ENCODE assay signal across 9 cellular contexts in genomic region chr13:50358221-50358620, GRCh38.
A peak's percentile ranks its signal among the peaks of the same experiment; 100 is the strongest.
DNase-seq lines count a peak whose midpoint lies in the region; ATAC-seq, FAIRE-seq and TF ChIP-seq lines count a peak whose summit lies in the region.
"Had no signal": no experiment of that assay in that cellular context is flagged by ENCODE, and none has a peak within 500 bp of the region (broad histone marks: within the 10 kb centered on the region; RNA-seq: fewer than 3 reads in every experiment).

No MANE protein-coding gene starts in this region.

- ATAC-seq in lower lobe of right lung (peak in 1 of 2 donors; percentile 8), GM19395 (IDR thresholded peaks at IDR 0.05; ENCODE audit: unreplicated experiment) (no peak)

- H3K4me3 ChIP-seq in bronchial epithelial cell (ENCODE audit: low read depth, low read length) (no peak overlapping the region), lower lobe of right lung (no peak overlapping the region), tibial nerve (no peak overlapping the region)

- no peak for TF ChIP-seq EP300 in tibial nerve (IDR thresholded peaks at IDR 0.05)

- H3K36me3 ChIP-seq in bronchial epithelial cell (ENCODE audit: control insufficient read depth, insufficient read depth, low read length) (no peaks in the 10 kb centered on the region), lower lobe of right lung (no peaks in the 10 kb centered on the region), tibial nerve (no peaks in the 10 kb centered on the region)

- H3K27ac ChIP-seq in lower lobe of right lung (peak overlapping the region; percentile 18), tibial nerve (peak overlapping the region; percentile 54 to 84 (median 70))

- intact Hi-C loops in lower lobe of right lung (cut with DNase I), result no loop called here

- no peak for TF ChIP-seq POLR2A in tibial nerve (IDR thresholded peaks at IDR 0.05)

- H3K9me3 ChIP-seq in lower lobe of right lung (no peaks in the 10 kb centered on the region), tibial nerve (no peaks in the 10 kb centered on the region)

- FAIRE-seq in bronchial epithelial cell (lab: Jason Lieb, UNC), result peak; percentile 60

- TF ChIP-seq CTCF in bronchial epithelial cell (IDR thresholded peaks at IDR 0.05; ENCODE audit: insufficient read depth, low read length, severe bottlenecking) (no peak), lower lobe of right lung (IDR thresholded peaks at IDR 0.05) (no peak), tibial nerve (IDR thresholded peaks at IDR 0.05) (no peak)

- peak; percentile 21 for DNase-seq in NCI-H1105 treated with DMSO at 0.1 percent for 48 hours (lab: John Stamatoyannopoulos, UW)
- no peak for DNase-seq in NCI-H1105 (lab: John Stamatoyannopoulos, UW)
- no peak for DNase-seq in bronchial epithelial cell (ENCODE audit: low read depth)
- no peak for DNase-seq in lower lobe of right lung
- no peak for DNase-seq in tibial nerve (ENCODE audit: low spot score in 2 of 2)
- DNase-seq in NAMALWA (ENCODE audit: low spot score), result no peak
- no peak for DNase-seq in activated CD8-positive, alpha-beta memory T cell treated with anti-CD3 and anti-CD28 coated beads, Interleukin-2, amount 50 U/mL, for 48 hours
- DNase-seq: effector CD4-positive, alpha-beta T cell had no signal

- peaks cover 29% of the 10 kb centered on the region for H3K4me1 ChIP-seq in lower lobe of right lung
- H3K4me1 ChIP-seq in tibial nerve, result peaks cover 0 to 36% (median 6%) of the 10 kb centered on the region in 4 donors

- H3K27me3 ChIP-seq in bronchial epithelial cell (ENCODE audit: control insufficient read depth, insufficient read depth, low read length), result no peaks in the 10 kb centered on the region
- no peaks in the 10 kb centered on the region for H3K27me3 ChIP-seq in lower lobe of right lung (ENCODE audit: low read depth)
- no peaks in the 10 kb centered on the region for H3K27me3 ChIP-seq in tibial nerve
